In the genomic region with DNA sequence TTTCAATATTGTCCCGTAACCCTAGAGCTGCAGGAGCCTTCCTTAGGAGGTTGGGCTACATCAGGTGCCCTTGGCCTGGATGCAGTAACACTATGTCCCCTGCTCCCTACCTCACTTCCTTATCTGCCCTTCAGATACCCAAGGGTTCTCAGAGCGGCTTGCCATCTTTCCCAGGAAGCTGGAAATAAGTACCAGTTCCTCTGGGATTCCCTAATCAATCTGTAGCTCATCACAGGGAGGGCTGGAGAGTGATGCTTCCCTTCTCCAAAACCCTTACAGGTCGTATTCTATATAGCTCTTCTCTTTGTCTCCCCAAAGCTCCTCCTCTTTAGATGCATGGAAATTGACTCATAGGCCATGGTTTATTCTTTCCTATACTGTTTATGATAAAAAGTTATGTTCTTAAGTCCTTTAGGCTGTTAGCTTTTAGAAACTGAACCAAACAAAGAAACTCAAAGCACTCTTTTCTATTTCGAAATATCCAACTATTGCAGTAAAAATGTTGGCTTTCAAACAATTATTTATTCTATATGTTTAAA, we compare ENCODE assay signal across 18 cellular contexts. TPM values are rescaled to one million over a fixed set of nuclear protein-coding genes. Genes with fewer than 3 reads are reported as not detected.
DNase-seq lines count a peak whose midpoint lies in the region; ATAC-seq, FAIRE-seq and TF ChIP-seq lines count a peak whose summit lies in the region.
"Had no signal": no experiment of that assay in that cellular context is flagged by ENCODE, and none has a peak within 500 bp of the region (broad histone marks: within the 10 kb centered on the region; RNA-seq: fewer than 3 reads in every experiment).

No MANE protein-coding gene starts in this region.

- H3K4me3 ChIP-seq in heart right ventricle (peak overlapping the region in 7 of 10 donors; percentile 5 to 58 (median 47)), uterus (no peak overlapping the region), foreskin fibroblast (ENCODE audit: low read depth in 1 of 2, low read length in 2 of 2) (no peak overlapping the region)
- H3K4me3 ChIP-seq: MG63 had no signal

- H3K9me3 ChIP-seq in heart right ventricle (peaks cover 0 to 3% (median 0%) of the 10 kb centered on the region in 11 donors), uterus (no peaks in the 10 kb centered on the region)
- H3K9me3 ChIP-seq: MG63 had no signal

- H3K27me3 ChIP-seq in heart right ventricle (peaks cover 0 to 17% (median 0%) of the 10 kb centered on the region in 7 donors), uterus (no peaks in the 10 kb centered on the region)
- H3K27me3 ChIP-seq: MG63 had no signal

- ATAC-seq in heart right ventricle (peak in 1 of 8 donors; percentile 51), left cardiac atrium (no peak), SK-N-SH treated with all-trans-retinoic acid at 6 μM for 48 hours (peak; percentile 46), GM21528 (IDR thresholded peaks at IDR 0.05; ENCODE audit: low FRiP score, unreplicated experiment) (no peak)

- TF ChIP-seq POLR2A in uterus (IDR thresholded peaks at IDR 0.05): no peak

- no peak for DNase-seq in heart right ventricle
- DNase-seq in left cardiac atrium: no peak
- DNase-seq in iris pigment epithelial cell (ENCODE audit: low read depth): peak; percentile 33
- no peak for DNase-seq in uterus
- no peak for DNase-seq in foreskin fibroblast
- no peak for DNase-seq in HTR-8/SVneo (ENCODE audit: insufficient read length, low spot score)
- DNase-seq: 8988T, DMS153, EL, MG63, NCI-H1417, NCI-H2029 treated with DMSO at 0.1 percent for 48 hours, NCI-H510A, RPMI8226 had no signal

- peak in 1 of 9 donors; percentile 0 for TF ChIP-seq CTCF in heart right ventricle (IDR thresholded peaks at IDR 0.05)
- TF ChIP-seq CTCF in uterus (IDR thresholded peaks at IDR 0.05): no peak
- TF ChIP-seq CTCF in foreskin fibroblast (IDR thresholded peaks at IDR 0.05; ENCODE audit: low read depth, low read length): no peak

- H3K36me3 ChIP-seq in heart right ventricle (no peaks in the 10 kb centered on the region), uterus (no peaks in the 10 kb centered on the region)
- H3K36me3 ChIP-seq: MG63 had no signal

- intact Hi-C loops in heart right ventricle (cut with DNase I) (loop anchor here in 1 of 10 donors (5.0 kb wide), 1 partner anchor 60 kb away; no protein-coding TSS in a partner anchor), left cardiac atrium (cut with DNase I) (no loop called here), uterus (cut with DNase I; ENCODE audit: low total_unique reads) (no loop called here)

- WGBS in heart right ventricle, 2 donors: 46 to 63% methylated on average over 4 of the region's 4 CpGs

- FAIRE-seq in HTR-8/SVneo (lab: Jason Lieb, UNC): no peak

- peaks cover 0 to 34% (median 0%) of the 10 kb centered on the region in 9 donors for H3K4me1 ChIP-seq in heart right ventricle
- no peaks in the 10 kb centered on the region for H3K4me1 ChIP-seq in uterus

- H3K27ac ChIP-seq in heart right ventricle: peak overlapping the region in 4 of 10 donors; percentile 16 to 83 (median 52)
- H3K27ac ChIP-seq in uterus: peak overlapping the region; percentile 15 to 76
- H3K27ac ChIP-seq: C4-2B had no signal

TF ChIP-seq in SK-N-SH treated with all-trans-retinoic acid at 6 μM for 48 hours, 23 proteins besides CTCF, POLR2A, EP300 and RAD21:
- TF ChIP-seq GLIS3 (CRISPR knock-in tag; IDR thresholded peaks at IDR 0.05) (no peak), ZFP30 (CRISPR knock-in tag; IDR thresholded peaks at IDR 0.05) (no peak), BACH2 (CRISPR knock-in tag; IDR thresholded peaks at IDR 0.05; ENCODE audit: borderline replicate concordance) (no peak), ZFP3 (CRISPR knock-in tag; IDR thresholded peaks at IDR 0.05) (no peak)
- TF ChIP-seq, protein P1, sequence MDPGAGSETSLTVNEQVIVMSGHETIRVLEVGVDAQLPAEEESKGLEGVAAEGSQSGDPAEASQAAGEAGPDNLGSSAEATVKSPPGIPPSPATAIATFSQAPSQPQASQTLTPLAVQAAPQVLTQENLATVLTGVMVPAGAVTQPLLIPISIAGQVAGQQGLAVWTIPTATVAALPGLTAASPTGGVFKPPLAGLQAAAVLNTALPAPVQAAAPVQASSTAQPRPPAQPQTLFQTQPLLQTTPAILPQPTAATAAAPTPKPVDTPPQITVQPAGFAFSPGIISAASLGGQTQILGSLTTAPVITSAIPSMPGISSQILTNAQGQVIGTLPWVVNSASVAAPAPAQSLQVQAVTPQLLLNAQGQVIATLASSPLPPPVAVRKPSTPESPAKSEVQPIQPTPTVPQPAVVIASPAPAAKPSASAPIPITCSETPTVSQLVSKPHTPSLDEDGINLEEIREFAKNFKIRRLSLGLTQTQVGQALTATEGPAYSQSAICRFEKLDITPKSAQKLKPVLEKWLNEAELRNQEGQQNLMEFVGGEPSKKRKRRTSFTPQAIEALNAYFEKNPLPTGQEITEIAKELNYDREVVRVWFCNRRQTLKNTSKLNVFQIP (CRISPR knock-in tag; IDR thresholded peaks at IDR 0.05; ENCODE audit: borderline replicate concordance, low read depth): no peak

RNA-seq across cellular contexts. Expression of a gene that starts 4.2 kb away (rescaled TPM):
- 10 to 100 TPM; 11.0 to 22.6 (median 16.7) TPM for total RNA-seq in heart right ventricle
- polyA plus RNA-seq in heart right ventricle: 10 to 100 TPM; 13.6 to 21.0 TPM
- total RNA-seq in left cardiac atrium: 10 to 100 TPM; 13.4 to 13.9 TPM
- 10 to 100 TPM in 3 of 4 donors, 1 to 10 TPM in 1; 10.0 to 30.3 (median 25.3) TPM for total RNA-seq in uterus
- total RNA-seq: SK-MEL-5 had no signal

RNA-seq across cellular contexts. Expression of a gene that starts 48.7 kb away (rescaled TPM):
- total RNA-seq in heart right ventricle: under 1 TPM in 8 of 10 donors, not detected in 2; 0.22 to 1.00 (median 0.40) TPM
- 10 to 100 TPM in 1 of 2 donors, under 1 TPM in 1; 0.30 to 28.6 TPM for polyA plus RNA-seq in heart right ventricle
- under 1 TPM in 1 of 2 donors, not detected in 1; 0.59 TPM for total RNA-seq in left cardiac atrium
- total RNA-seq in uterus: 1 to 10 TPM in 2 of 4 donors, under 1 TPM in 2; 0.59 to 1.4 (median 1.0) TPM
- total RNA-seq: SK-MEL-5 had no signal

Comparison
In these comparisons a context has a peak if more than half of its experiments do, and no peak if none do; other contexts are left out.
1. H3K4me3 ChIP-seq: peak in heart right ventricle (7 of 10); none in uterus (0 of 2) and foreskin fibroblast (0 of 2).